23 cellular contexts compared by ENCODE assay signal in the genomic region with DNA sequence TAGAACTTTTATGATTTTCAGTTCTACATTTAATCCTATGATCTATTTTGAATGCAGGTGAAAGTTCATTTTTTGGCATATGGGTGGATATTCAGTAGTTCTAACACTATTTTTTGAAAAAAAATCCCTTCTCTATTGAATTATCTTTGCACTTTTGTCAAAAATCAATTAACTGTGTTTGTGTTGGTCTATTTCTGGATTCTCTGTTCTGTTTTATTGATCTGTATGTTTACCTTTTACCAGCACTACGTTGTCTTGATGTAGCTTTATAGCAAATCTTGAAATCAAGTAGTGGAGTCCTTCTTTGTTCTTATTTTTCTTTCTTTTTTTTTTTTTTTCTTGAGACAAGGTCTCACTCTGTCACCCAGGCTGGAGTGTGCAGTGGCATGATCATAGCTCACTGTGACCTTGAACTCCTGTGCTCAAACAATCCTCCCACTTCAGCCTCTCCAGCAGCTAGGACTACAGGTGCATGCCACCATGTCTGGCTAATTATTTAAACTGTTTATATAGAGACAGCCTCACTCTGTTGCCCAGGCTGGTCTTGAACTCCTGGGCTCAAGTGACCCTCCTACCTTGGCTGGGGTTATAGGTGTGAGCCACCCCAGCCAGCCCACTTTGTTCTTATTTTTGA. TPM values are rescaled to one million over a fixed set of nuclear protein-coding genes. Genes with fewer than 3 reads are reported as not detected.
"Had no signal": no experiment of that assay in that cellular context is flagged by ENCODE, and none has a peak within 500 bp of the region (broad histone marks: within the 10 kb centered on the region; RNA-seq: fewer than 3 reads in every experiment).

No MANE protein-coding gene starts in this region.

- DNase-seq: cortex of kidney; effector memory CD8-positive, alpha-beta T cell; hypothalamus; mesendoderm; midbrain; naive thymus-derived CD4-positive, alpha-beta T cell; stimulated activated CD4-positive, alpha-beta T cell treated with anti-CD3 and anti-CD28 coated beads, Interleukin-15, amount 100 ng/mL, for 24 hours; stimulated activated CD4-positive, alpha-beta T cell treated with anti-CD3 and anti-CD28 coated beads, Interleukin-2, amount 100 ng/mL, for 48 hours; stimulated activated naive CD4-positive, alpha-beta T cell treated with Interleukin-2 at 50 U/mL for 16 hours; stomach; thyroid gland; trophoblast cell had no signal

- ATAC-seq: effector memory CD8-positive, alpha-beta T cell; naive thymus-derived CD4-positive, alpha-beta T cell had no signal

- H3K27ac Mint-ChIP-seq: naive thymus-derived CD4-positive, alpha-beta T cell; nephron; neural progenitor cell; progenitor cell of endocrine pancreas had no signal

- H3K9me3 Mint-ChIP-seq: effector memory CD8-positive, alpha-beta T cell had no signal

- H3K36me3 ChIP-seq: neural progenitor cell had no signal

- FAIRE-seq: endometrium, keratinocyte had no signal

- H3K27ac ChIP-seq: neural progenitor cell, parathyroid adenoma, right atrium auricular region, skin epidermis, stomach, thyroid gland, vagina had no signal

- H3K4me3 Mint-ChIP-seq: effector memory CD8-positive, alpha-beta T cell; naive thymus-derived CD4-positive, alpha-beta T cell; nephron; neural progenitor cell had no signal

- H3K4me3 ChIP-seq: neural progenitor cell, right atrium auricular region, skin epidermis, stomach, thyroid gland, vagina had no signal

- H3K9ac ChIP-seq: neural progenitor cell, parathyroid adenoma had no signal

- H3K9me3 ChIP-seq: right atrium auricular region, stomach, thyroid gland, vagina had no signal

- H3K27me3 Mint-ChIP-seq: effector memory CD8-positive, alpha-beta T cell; naive thymus-derived CD4-positive, alpha-beta T cell; progenitor cell of endocrine pancreas had no signal

- H3K4me1 Mint-ChIP-seq: nephron, neural progenitor cell had no signal

- H3K4me1 ChIP-seq: neural progenitor cell, parathyroid adenoma, right atrium auricular region, stomach, thyroid gland, vagina had no signal

- H3K27me3 ChIP-seq: neural progenitor cell, right atrium auricular region, stomach, thyroid gland, vagina had no signal

RNA-seq across cellular contexts. Expression of gene PLEKHD1, which starts 54.1 kb away (rescaled TPM):
- total RNA-seq: fibroblast of villous mesenchyme, lung microvascular endothelial cell, right atrium auricular region, vagina had no signal
